In the genomic region with DNA sequence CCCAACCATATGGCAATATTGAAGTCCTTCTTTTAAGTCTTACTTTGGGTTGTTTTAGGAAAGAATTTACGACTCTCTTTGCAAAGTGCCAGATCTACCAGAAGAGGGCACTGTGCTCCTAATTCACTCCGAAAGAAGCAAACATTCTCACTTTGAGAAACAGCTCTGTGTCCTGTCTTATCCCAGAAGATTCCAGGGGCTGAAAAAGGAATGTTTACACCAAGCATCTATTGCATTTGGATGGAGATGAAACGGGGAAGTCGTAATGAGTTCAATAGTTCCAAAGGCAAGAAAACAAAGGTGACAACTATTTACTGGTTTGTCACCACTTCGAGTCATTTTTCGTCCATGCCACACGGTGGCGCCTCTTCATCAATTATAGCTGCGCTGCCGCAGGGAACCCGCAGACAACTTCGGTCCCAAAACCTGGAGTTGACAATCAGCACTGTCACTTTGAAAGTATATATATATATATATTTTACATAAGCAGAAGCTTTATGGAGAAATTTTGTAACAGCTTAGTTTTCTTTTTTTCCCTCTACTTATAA, we compare ENCODE assay signal across 8 cellular contexts.
A peak's percentile ranks its signal among the peaks of the same experiment; 100 is the strongest.
DNase-seq lines count a peak whose midpoint lies in the region; ATAC-seq and TF ChIP-seq lines count a peak whose summit lies in the region.

No MANE protein-coding gene starts in this region.

- POLR2A ChIA-PET in activated CD8-positive, alpha-beta T cell treated with anti-CD3 and anti-CD28 coated beads for 36 hours (lab: Charles Lee), result interaction anchor here (0.6 to 1.2 kb wide), 3 partner anchors 16 to 348 kb away, joined by 3 to 4 read pairs (median 3); no protein-coding TSS in a partner anchor

- peak overlapping the region; percentile 94 for H3K4me3 ChIP-seq in CD4-positive, CD25-positive, alpha-beta regulatory T cell (ENCODE audit: low read depth, low read length)

- peak; percentile 98 for TF ChIP-seq CTCF in activated CD8-positive, alpha-beta T cell treated with anti-CD3 and anti-CD28 coated beads for 36 hours (IDR thresholded peaks at IDR 0.05)

- no peaks in the 10 kb centered on the region for H3K4me1 Mint-ChIP-seq in CD4-positive, CD25-positive, alpha-beta regulatory T cell
- no peaks in the 10 kb centered on the region for H3K4me1 Mint-ChIP-seq in activated CD8-positive, alpha-beta T cell treated with anti-CD3 and anti-CD28 coated beads for 36 hours (ENCODE audit: low read depth)
- no peaks in the 10 kb centered on the region for H3K4me1 Mint-ChIP-seq in effector memory CD8-positive, alpha-beta T cell (ENCODE audit: low read depth in 2 of 2)
- peaks cover 2% of the 10 kb centered on the region for H3K4me1 Mint-ChIP-seq in memory B cell

- H3K9me3 Mint-ChIP-seq in CD4-positive, CD25-positive, alpha-beta regulatory T cell, result no peaks in the 10 kb centered on the region
- H3K9me3 Mint-ChIP-seq in activated CD8-positive, alpha-beta T cell treated with anti-CD3 and anti-CD28 coated beads for 36 hours, result peaks cover 1% of the 10 kb centered on the region
- no peaks in the 10 kb centered on the region for H3K9me3 Mint-ChIP-seq in effector memory CD8-positive, alpha-beta T cell
- peaks cover 1% of the 10 kb centered on the region for H3K9me3 Mint-ChIP-seq in memory B cell

- H3K4me1 ChIP-seq in CD4-positive, CD25-positive, alpha-beta regulatory T cell (ENCODE audit: control insufficient read depth, insufficient read depth, low read length, poor library complexity, severe bottlenecking), result no peaks in the 10 kb centered on the region

- CTCF ChIA-PET in activated CD8-positive, alpha-beta T cell treated with anti-CD3 and anti-CD28 coated beads for 36 hours (lab: Charles Lee), result interaction anchor here (0.7 to 6.3 kb wide), 104 partner anchors 10 to 1637 kb away, joined by 3 to 276 read pairs (median 5); partner anchors contain the start of genes MOXD1, SLC18B1, STX7 and VNN1

- peak; percentile 50 to 77 (median 74) for DNase-seq in CD4-positive, CD25-positive, alpha-beta regulatory T cell
- DNase-seq in NCI-H748 treated with DMSO at 0.1 percent for 48 hours (lab: John Stamatoyannopoulos, UW), result peak; percentile 68
- peak; percentile 79 for DNase-seq in activated CD8-positive, alpha-beta T cell treated with anti-CD3 and anti-CD28 coated beads for 36 hours
- peak; percentile 56 to 67 (median 59) for DNase-seq in effector memory CD8-positive, alpha-beta T cell
- DNase-seq in memory B cell (ENCODE audit: low spot score in 2 of 2), result peak; percentile 76 to 81
- DNase-seq in stimulated activated CD8-positive, alpha-beta memory T cell treated with anti-CD3 and anti-CD28 coated beads, Interleukin-12 subunit alpha, Interleukin-12 subunit beta, amount 100 ng/mL, for 1 hour (ENCODE audit: low read depth), result peak; percentile 44

- H3K27me3 Mint-ChIP-seq in CD4-positive, CD25-positive, alpha-beta regulatory T cell, result peaks cover 18% of the 10 kb centered on the region
- H3K27me3 Mint-ChIP-seq in activated CD8-positive, alpha-beta T cell treated with anti-CD3 and anti-CD28 coated beads for 36 hours, result peaks cover 23% of the 10 kb centered on the region
- peaks cover 40 to 60% of the 10 kb centered on the region in 2 donors for H3K27me3 Mint-ChIP-seq in effector memory CD8-positive, alpha-beta T cell
- H3K27me3 Mint-ChIP-seq in memory B cell, result peaks cover 8% of the 10 kb centered on the region

- H3K4me3 Mint-ChIP-seq in CD4-positive, CD25-positive, alpha-beta regulatory T cell, result peak overlapping the region in 2 of 4 donors; percentile 78 to 86
- H3K4me3 Mint-ChIP-seq in activated CD8-positive, alpha-beta T cell treated with anti-CD3 and anti-CD28 coated beads for 36 hours, result peak overlapping the region; percentile 64
- peak overlapping the region; percentile 54 to 73 for H3K4me3 Mint-ChIP-seq in effector memory CD8-positive, alpha-beta T cell
- H3K4me3 Mint-ChIP-seq in memory B cell, result peak overlapping the region; percentile 95

- H3K27ac ChIP-seq in CD4-positive, CD25-positive, alpha-beta regulatory T cell (ENCODE audit: insufficient read depth, low read length, poor library complexity, severe bottlenecking), result no peak overlapping the region

- ATAC-seq in CD4-positive, CD25-positive, alpha-beta regulatory T cell (ENCODE audit: low read depth in 2 of 2), result peak; percentile 76 to 78
- ATAC-seq in GM19372 (IDR thresholded peaks at IDR 0.05; ENCODE audit: low read depth, unreplicated experiment) (peak; percentile 96), HG03520 (IDR thresholded peaks at IDR 0.05; ENCODE audit: unreplicated experiment) (peak; percentile 96), memory B cell (ENCODE audit: low read depth) (peak; percentile 92)
- ATAC-seq in activated CD8-positive, alpha-beta T cell treated with anti-CD3 and anti-CD28 coated beads for 36 hours, result peak; percentile 88
- ATAC-seq in effector memory CD8-positive, alpha-beta T cell (replicated peaks), result peak; percentile 91

- H3K36me3 Mint-ChIP-seq in CD4-positive, CD25-positive, alpha-beta regulatory T cell, result no peaks in the 10 kb centered on the region
- H3K36me3 Mint-ChIP-seq in activated CD8-positive, alpha-beta T cell treated with anti-CD3 and anti-CD28 coated beads for 36 hours (ENCODE audit: low read depth), result no peaks in the 10 kb centered on the region
- no peaks in the 10 kb centered on the region for H3K36me3 Mint-ChIP-seq in effector memory CD8-positive, alpha-beta T cell (ENCODE audit: insufficient read depth)
- no peaks in the 10 kb centered on the region for H3K36me3 Mint-ChIP-seq in memory B cell

- H3K27me3 ChIP-seq in CD4-positive, CD25-positive, alpha-beta regulatory T cell (ENCODE audit: control insufficient read depth, insufficient read depth, low read length), result peaks cover 2% of the 10 kb centered on the region

- H3K36me3 ChIP-seq in CD4-positive, CD25-positive, alpha-beta regulatory T cell (ENCODE audit: control insufficient read depth, insufficient read depth, low read length), result no peaks in the 10 kb centered on the region

- intact Hi-C loops in activated CD8-positive, alpha-beta T cell treated with anti-CD3 and anti-CD28 coated beads for 36 hours (cut with micrococcal nuclease), result loop anchor here (1.0 kb wide), 1 partner anchor 205 kb away; no protein-coding TSS in a partner anchor

- no peaks in the 10 kb centered on the region for H3K9me3 ChIP-seq in CD4-positive, CD25-positive, alpha-beta regulatory T cell (ENCODE audit: control insufficient read depth in 2 of 2, low read length in 2 of 2)

- no peak overlapping the region for H3K27ac Mint-ChIP-seq in CD4-positive, CD25-positive, alpha-beta regulatory T cell
- no peak overlapping the region for H3K27ac Mint-ChIP-seq in activated CD8-positive, alpha-beta T cell treated with anti-CD3 and anti-CD28 coated beads for 36 hours
- H3K27ac Mint-ChIP-seq in effector memory CD8-positive, alpha-beta T cell, result no peak overlapping the region
- H3K27ac Mint-ChIP-seq in memory B cell, result peak overlapping the region; percentile 15
